8 cellular contexts compared by ENCODE assay signal in the genomic region with DNA sequence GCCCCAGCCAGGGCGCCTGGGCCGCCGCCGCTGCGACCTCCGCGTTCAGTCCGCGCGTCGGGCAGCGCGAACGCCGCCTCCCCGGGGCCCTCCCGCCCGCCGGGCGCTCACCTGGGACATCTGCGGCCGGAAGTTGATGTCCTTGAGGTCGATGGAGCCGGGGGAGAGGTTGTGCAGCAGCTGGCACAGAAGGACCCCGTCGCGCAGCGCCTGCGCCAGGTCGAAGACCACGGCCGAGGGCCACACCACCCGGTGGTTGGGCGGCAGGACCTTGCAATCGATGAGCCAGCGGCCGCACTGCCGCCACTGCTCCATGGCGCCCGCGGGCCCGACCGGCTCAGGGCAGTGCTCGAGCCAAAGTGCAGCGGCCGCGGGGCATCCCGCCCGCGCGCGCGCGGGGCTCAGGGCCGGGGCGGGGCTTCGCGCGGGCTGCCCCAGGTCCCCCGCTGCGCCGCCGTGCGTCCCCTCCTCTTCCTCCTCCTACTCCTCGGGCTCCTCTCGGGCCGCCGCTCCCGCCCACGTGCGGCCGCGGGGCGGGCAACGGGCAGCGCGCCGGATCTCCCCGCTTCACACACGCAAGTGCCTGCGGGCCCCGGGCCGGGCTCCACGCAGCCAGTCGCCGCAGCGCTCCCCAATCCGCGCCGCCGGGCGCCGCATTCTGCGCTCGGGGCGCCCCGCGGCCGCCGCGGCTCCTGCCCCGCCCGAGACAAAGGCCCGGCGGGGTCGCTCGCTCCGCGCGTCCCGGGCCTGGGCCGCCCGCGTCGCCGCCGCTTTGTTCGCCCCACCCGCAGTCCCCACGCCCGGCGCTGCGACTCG. TPM values are rescaled to one million over a fixed set of nuclear protein-coding genes. Genes with fewer than 3 reads are reported as not detected.
DNase-seq lines count a peak whose midpoint lies in the region; ATAC-seq lines count a peak whose summit lies in the region.

A gene with protein sequence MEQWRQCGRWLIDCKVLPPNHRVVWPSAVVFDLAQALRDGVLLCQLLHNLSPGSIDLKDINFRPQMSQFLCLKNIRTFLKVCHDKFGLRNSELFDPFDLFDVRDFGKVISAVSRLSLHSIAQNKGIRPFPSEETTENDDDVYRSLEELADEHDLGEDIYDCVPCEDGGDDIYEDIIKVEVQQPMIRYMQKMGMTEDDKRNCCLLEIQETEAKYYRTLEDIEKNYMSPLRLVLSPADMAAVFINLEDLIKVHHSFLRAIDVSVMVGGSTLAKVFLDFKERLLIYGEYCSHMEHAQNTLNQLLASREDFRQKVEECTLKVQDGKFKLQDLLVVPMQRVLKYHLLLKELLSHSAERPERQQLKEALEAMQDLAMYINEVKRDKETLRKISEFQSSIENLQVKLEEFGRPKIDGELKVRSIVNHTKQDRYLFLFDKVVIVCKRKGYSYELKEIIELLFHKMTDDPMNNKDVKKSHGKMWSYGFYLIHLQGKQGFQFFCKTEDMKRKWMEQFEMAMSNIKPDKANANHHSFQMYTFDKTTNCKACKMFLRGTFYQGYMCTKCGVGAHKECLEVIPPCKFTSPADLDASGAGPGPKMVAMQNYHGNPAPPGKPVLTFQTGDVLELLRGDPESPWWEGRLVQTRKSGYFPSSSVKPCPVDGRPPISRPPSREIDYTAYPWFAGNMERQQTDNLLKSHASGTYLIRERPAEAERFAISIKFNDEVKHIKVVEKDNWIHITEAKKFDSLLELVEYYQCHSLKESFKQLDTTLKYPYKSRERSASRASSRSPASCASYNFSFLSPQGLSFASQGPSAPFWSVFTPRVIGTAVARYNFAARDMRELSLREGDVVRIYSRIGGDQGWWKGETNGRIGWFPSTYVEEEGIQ (minus strand): TSS at position 361 of the 816 bp plus-strand sequence. CDS start 46 bp downstream, at position 315.

- DNase-seq in NCI-H1436 (lab: John Stamatoyannopoulos, UW) (peak; percentile 49), NCI-H1436 treated with DMSO at 0.1 percent for 48 hours (lab: John Stamatoyannopoulos, UW) (no peak), NCI-H146 (lab: John Stamatoyannopoulos, UW) (peak; percentile 79), lung microvascular endothelial cell (ENCODE audit: low read depth in 2 of 2) (peak; percentile 56 to 59)
- peak; percentile 51 for DNase-seq in activated CD4-positive, CD25-positive, alpha-beta regulatory T cell treated with anti-CD3 and anti-CD28 coated beads, Interleukin-2, amount 50 U/mL, for 72 hours

- peak within 1 kb of the TSS; percentile 88 to 91 for H3K9ac ChIP-seq in duodenal mucosa (ENCODE audit: low read depth in 1 of 2, low read length in 2 of 2)

- no peaks in the 10 kb centered on the region for H3K27me3 ChIP-seq in duodenal mucosa (ENCODE audit: control insufficient read depth in 1 of 2, insufficient read depth in 2 of 2, low read length in 2 of 2)

- peaks cover 60% of the 10 kb centered on the region for H3K4me1 Mint-ChIP-seq in stimulated activated memory B cell treated with anti-CD40 and anti-IgM and Interleukin-4, amounts not matched to agents 10 μg/mL and 1 μg/mL and 100 μg/mL, for 72 hours

- peaks cover 27 to 34% of the 10 kb centered on the region in 2 donors for H3K4me1 ChIP-seq in duodenal mucosa (ENCODE audit: control insufficient read depth in 1 of 2, insufficient read depth in 2 of 2, low read length in 2 of 2)

- peaks cover 17% of the 10 kb centered on the region for H3K36me3 Mint-ChIP-seq in stimulated activated memory B cell treated with anti-CD40 and anti-IgM and Interleukin-4, amounts not matched to agents 10 μg/mL and 1 μg/mL and 100 μg/mL, for 72 hours

- H3K4me3 Mint-ChIP-seq in stimulated activated memory B cell treated with anti-CD40 and anti-IgM and Interleukin-4, amounts not matched to agents 10 μg/mL and 1 μg/mL and 100 μg/mL, for 72 hours = peak within 1 kb of the TSS; percentile 97

- H3K9me3 Mint-ChIP-seq in stimulated activated memory B cell treated with anti-CD40 and anti-IgM and Interleukin-4, amounts not matched to agents 10 μg/mL and 1 μg/mL and 100 μg/mL, for 72 hours = no peaks in the 10 kb centered on the region

- no peaks in the 10 kb centered on the region for H3K36me3 ChIP-seq in duodenal mucosa (ENCODE audit: control insufficient read depth in 1 of 2, insufficient read depth in 2 of 2, low read length in 2 of 2)

- H3K27me3 Mint-ChIP-seq in stimulated activated memory B cell treated with anti-CD40 and anti-IgM and Interleukin-4, amounts not matched to agents 10 μg/mL and 1 μg/mL and 100 μg/mL, for 72 hours = no peaks in the 10 kb centered on the region

- no peaks in the 10 kb centered on the region for H3K9me3 ChIP-seq in duodenal mucosa (ENCODE audit: control insufficient read depth in 1 of 2, low read length in 2 of 2)

- H3K27ac ChIP-seq in duodenal mucosa (ENCODE audit: low read depth, low read length) = peak within 1 kb of the TSS; percentile 87

- H3K4me3 ChIP-seq in duodenal mucosa (ENCODE audit: low read depth in 1 of 2, low read length in 2 of 2) = peak within 1 kb of the TSS; percentile 80 to 81

- peak; percentile 42 for ATAC-seq in HG02623 (IDR thresholded peaks at IDR 0.05; ENCODE audit: unreplicated experiment)
- peak; percentile 78 for ATAC-seq in stimulated activated memory B cell treated with anti-CD40 and anti-IgM and Interleukin-4, amounts not matched to agents 10 μg/mL and 1 μg/mL and 100 μg/mL, for 72 hours

- H3K27ac Mint-ChIP-seq in stimulated activated memory B cell treated with anti-CD40 and anti-IgM and Interleukin-4, amounts not matched to agents 10 μg/mL and 1 μg/mL and 100 μg/mL, for 72 hours = peak within 1 kb of the TSS; percentile 81

RNA-seq across cellular contexts. Expression of the gene that starts here (rescaled TPM):
- total RNA-seq in lung microvascular endothelial cell = 10.0 and 17.7 TPM in 2 replicates
